In the genomic region with DNA sequence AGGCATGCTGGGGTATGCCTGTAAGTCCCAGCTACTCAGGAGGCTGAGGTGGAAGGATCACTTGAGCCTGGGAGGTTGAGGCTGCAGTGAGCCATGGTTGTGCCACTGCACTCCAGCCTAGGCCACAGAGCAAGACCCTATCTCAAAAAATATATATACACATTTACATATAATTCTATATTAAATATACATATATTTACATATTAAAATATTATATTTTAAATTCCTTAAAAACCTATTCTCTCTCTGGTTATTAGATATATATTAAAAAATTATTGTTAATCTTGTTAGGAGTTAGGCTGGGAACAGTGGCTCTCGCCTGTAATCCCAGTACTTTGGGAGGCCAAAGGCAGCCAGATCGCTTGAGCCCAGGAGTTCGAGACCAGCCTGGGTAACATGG, we compare ENCODE assay signal across 44 cellular contexts. TPM values are rescaled to one million over a fixed set of nuclear protein-coding genes. Genes with fewer than 3 reads are reported as not detected.
"Had no signal": no experiment of that assay in that cellular context is flagged by ENCODE, and none has a peak within 500 bp of the region (broad histone marks: within the 10 kb centered on the region; RNA-seq: fewer than 3 reads in every experiment).

No MANE protein-coding gene starts in this region.

- ATAC-seq: activated naive CD4-positive, alpha-beta T cell treated with anti-CD3 and anti-CD28 coated beads, Interleukin-2, amount 50 U/mL, for 72 hours; activated naive CD8-positive, alpha-beta T cell treated with anti-CD3 and anti-CD28 coated beads, Interleukin-2, amount 50 U/mL, for 24 hours; activated T-cell treated with anti-CD3 and anti-CD28 coated beads, Interleukin-2, amount 50 U/mL, for 4 hours; activated T-cell treated with anti-CD3 and anti-CD28 coated beads, Interleukin-2, amount 50 U/mL, for 72 hours; activated T-helper 17 cell treated with anti-CD3 and anti-CD28 coated beads, Interleukin-2, amount 50 U/mL, for 72 hours; body of pancreas had no signal

- H3K36me3 ChIP-seq: adrenal gland, brain microvascular endothelial cell, breast epithelium had no signal

- H3K4me3 Mint-ChIP-seq: activated naive CD4-positive, alpha-beta T cell treated with anti-CD3 and anti-CD28 coated beads for 36 hours; activated naive CD4-positive, alpha-beta T cell treated with anti-CD3 and anti-CD28 coated beads, Interleukin-2, amount 10 ng/mL, durations not matched to agents 7 days and 5 days; activated naive CD4-positive, alpha-beta T cell treated with anti-CD3 and anti-CD28 coated beads, Interleukin-2, amount 50 U/mL, for 24 hours; activated naive CD8-positive, alpha-beta T cell; activated naive CD8-positive, alpha-beta T cell treated with anti-CD3 and anti-CD28 coated beads for 36 hours; activated naive CD8-positive, alpha-beta T cell treated with anti-CD3 and anti-CD28 coated beads, Interleukin-2, amount 10 ng/mL, durations not matched to agents 7 days and 5 days; activated naive CD8-positive, alpha-beta T cell treated with anti-CD3 and anti-CD28 coated beads, Interleukin-2, amount 50 U/mL, for 24 hours; activated T-cell treated with anti-CD3 and anti-CD28 coated beads, Interleukin-2, amount 50 U/mL, for 24 hours; activated T-cell treated with anti-CD3 and anti-CD28 coated beads, Interleukin-2, amount 50 U/mL, for 4 hours; activated T-cell treated with anti-CD3 and anti-CD28 coated beads, Interleukin-2, amount 50 U/mL, for 72 hours; activated T-helper 1 cell treated with anti-CD3 and anti-CD28 coated beads, Interleukin-12 subunit alpha, Interleukin-12 subunit beta, Interleukin-2, Interleukin-4 antibody, amounts not matched to agents 30 ng/mL and 10 ng/mL and 1 ng/mL, durations not matched to agents 14 hours and 24 hours and 36 hours; activated T-helper 17 cell treated with anti-CD3 and anti-CD28 coated beads, Interleukin-2, amount 50 U/mL, for 72 hours; brain; central memory CD8-positive, alpha-beta T cell had no signal

- H3K27ac ChIP-seq: adrenal gland, ascending aorta, body of pancreas, brain microvascular endothelial cell, breast epithelium, cardiac muscle cell had no signal

- H3K4me1 Mint-ChIP-seq: activated naive CD4-positive, alpha-beta T cell treated with anti-CD3 and anti-CD28 coated beads, Interleukin-2, amount 10 ng/mL, durations not matched to agents 7 days and 5 days had no signal

- H3K9me3 ChIP-seq: adrenal gland, ascending aorta, body of pancreas, breast epithelium had no signal

- H3K4me1 ChIP-seq: adrenal gland, ascending aorta, body of pancreas, breast epithelium had no signal

- H3K27ac Mint-ChIP-seq: activated naive CD4-positive, alpha-beta T cell treated with anti-CD3 and anti-CD28 coated beads for 36 hours; activated naive CD4-positive, alpha-beta T cell treated with anti-CD3 and anti-CD28 coated beads, Interleukin-2, amount 10 ng/mL, durations not matched to agents 7 days and 5 days; activated naive CD4-positive, alpha-beta T cell treated with anti-CD3 and anti-CD28 coated beads, Interleukin-2, amount 50 U/mL, for 24 hours; activated naive CD8-positive, alpha-beta T cell; activated naive CD8-positive, alpha-beta T cell treated with anti-CD3 and anti-CD28 coated beads for 36 hours; activated naive CD8-positive, alpha-beta T cell treated with anti-CD3 and anti-CD28 coated beads, Interleukin-2, amount 10 ng/mL, durations not matched to agents 7 days and 5 days; activated naive CD8-positive, alpha-beta T cell treated with anti-CD3 and anti-CD28 coated beads, Interleukin-2, amount 50 U/mL, for 24 hours; activated T-cell treated with anti-CD3 and anti-CD28 coated beads, Interleukin-2, amount 50 U/mL, for 24 hours; activated T-cell treated with anti-CD3 and anti-CD28 coated beads, Interleukin-2, amount 50 U/mL, for 72 hours; activated T-helper 1 cell treated with anti-CD3 and anti-CD28 coated beads, Interleukin-12 subunit alpha, Interleukin-12 subunit beta, Interleukin-2, Interleukin-4 antibody, amounts not matched to agents 30 ng/mL and 10 ng/mL and 1 ng/mL, durations not matched to agents 14 hours and 24 hours and 36 hours; activated T-helper 17 cell treated with anti-CD3 and anti-CD28 coated beads, Interleukin-2, amount 50 U/mL, for 72 hours; activated T-helper 2 cell treated with anti-CD3 and anti-CD28 coated beads, Interferon-gamma antibody, Interleukin-2, Interleukin-4, amounts not matched to agents 10 μg/mL and 5 μg/mL and 100 μg/mL, durations not matched to agents 14 hours and 24 hours and 36 hours; brain had no signal

- H3K9me3 Mint-ChIP-seq: activated naive CD4-positive, alpha-beta T cell treated with anti-CD3 and anti-CD28 coated beads for 36 hours; activated naive CD4-positive, alpha-beta T cell treated with anti-CD3 and anti-CD28 coated beads, Interleukin-2, amount 10 ng/mL, durations not matched to agents 7 days and 5 days; activated naive CD4-positive, alpha-beta T cell treated with anti-CD3 and anti-CD28 coated beads, Interleukin-2, amount 50 U/mL, for 24 hours; activated naive CD4-positive, alpha-beta T cell treated with anti-CD3 and anti-CD28 coated beads, Interleukin-2, amount 50 U/mL, for 72 hours; activated naive CD8-positive, alpha-beta T cell treated with anti-CD3 and anti-CD28 coated beads for 36 hours; activated naive CD8-positive, alpha-beta T cell treated with anti-CD3 and anti-CD28 coated beads, Interleukin-2, amount 10 ng/mL, durations not matched to agents 7 days and 5 days; activated naive CD8-positive, alpha-beta T cell treated with anti-CD3 and anti-CD28 coated beads, Interleukin-2, amount 50 U/mL, for 24 hours; activated T-cell treated with anti-CD3 and anti-CD28 coated beads, Interleukin-2, amount 50 U/mL, for 24 hours; activated T-cell treated with anti-CD3 and anti-CD28 coated beads, Interleukin-2, amount 50 U/mL, for 4 hours; activated T-cell treated with anti-CD3 and anti-CD28 coated beads, Interleukin-2, amount 50 U/mL, for 72 hours; activated T-helper 1 cell treated with anti-CD3 and anti-CD28 coated beads, Interleukin-12 subunit alpha, Interleukin-12 subunit beta, Interleukin-2, Interleukin-4 antibody, amounts not matched to agents 30 ng/mL and 10 ng/mL and 1 ng/mL, durations not matched to agents 14 hours and 24 hours and 36 hours; activated T-helper 17 cell treated with anti-CD3 and anti-CD28 coated beads, Interleukin-2, amount 50 U/mL, for 72 hours; activated T-helper 2 cell treated with anti-CD3 and anti-CD28 coated beads, Interferon-gamma antibody, Interleukin-2, Interleukin-4, amounts not matched to agents 10 μg/mL and 5 μg/mL and 100 μg/mL, durations not matched to agents 14 hours and 24 hours and 36 hours; central memory CD8-positive, alpha-beta T cell had no signal

- H3K27me3 ChIP-seq: adrenal gland, ascending aorta, body of pancreas, brain microvascular endothelial cell, breast epithelium, cardiac muscle cell had no signal

- H3K4me3 ChIP-seq: adrenal gland, ascending aorta, body of pancreas, breast epithelium, cardiac muscle cell had no signal

- DNase-seq: activated effector memory CD4-positive, alpha-beta T cell treated with anti-CD3 and anti-CD28 coated beads, Interleukin-2, amount 50 U/mL, for 16 hours; activated effector memory CD4-positive, alpha-beta T cell treated with Interleukin-2 at 50 U/mL for 16 hours; activated gamma-delta T cell; activated gamma-delta T cell treated with Interleukin-2 at 50 U/mL for 16 hours; activated naive CD4-positive, alpha-beta T cell; activated naive CD4-positive, alpha-beta T cell treated with anti-CD3 and anti-CD28 coated beads for 36 hours; activated naive CD4-positive, alpha-beta T cell treated with anti-CD3 and anti-CD28 coated beads, Interleukin-2, amount 10 ng/mL, durations not matched to agents 7 days and 5 days; activated naive CD4-positive, alpha-beta T cell treated with anti-CD3 and anti-CD28 coated beads, Interleukin-2, amount 50 U/mL, for 16 hours; activated naive CD4-positive, alpha-beta T cell treated with Interleukin-2 at 50 U/mL for 16 hours; activated naive CD8-positive, alpha-beta T cell treated with anti-CD3 and anti-CD28 coated beads for 36 hours; activated naive CD8-positive, alpha-beta T cell treated with anti-CD3 and anti-CD28 coated beads, Interleukin-2, amount 10 ng/mL, durations not matched to agents 7 days and 5 days; activated naive CD8-positive, alpha-beta T cell treated with anti-CD3 and anti-CD28 coated beads, Interleukin-2, amount 50 U/mL, for 24 hours; activated T-cell treated with anti-CD3 and anti-CD28 coated beads, Interleukin-2, amount 50 U/mL, for 1 hour; activated T-cell treated with anti-CD3 and anti-CD28 coated beads, Interleukin-2, amount 50 U/mL, for 24 hours; activated T-cell treated with anti-CD3 and anti-CD28 coated beads, Interleukin-2, amount 50 U/mL, for 4 hours; activated T-cell treated with anti-CD3 and anti-CD28 coated beads, Interleukin-2, amount 50 U/mL, for 48 hours; activated T-cell treated with anti-CD3 and anti-CD28 coated beads, Interleukin-2, amount 50 U/mL, for 72 hours; adrenal gland; amniotic stem cell; amygdala; anterior cingulate cortex; aorta; body of pancreas; brain microvascular endothelial cell; caudate nucleus; central memory CD4-positive, alpha-beta T cell; cerebellar nuclear complex had no signal

- H3K27me3 Mint-ChIP-seq: activated naive CD4-positive, alpha-beta T cell treated with anti-CD3 and anti-CD28 coated beads, Interleukin-2, amount 10 ng/mL, durations not matched to agents 7 days and 5 days; activated naive CD4-positive, alpha-beta T cell treated with anti-CD3 and anti-CD28 coated beads, Interleukin-2, amount 50 U/mL, for 24 hours; activated naive CD8-positive, alpha-beta T cell; activated naive CD8-positive, alpha-beta T cell treated with anti-CD3 and anti-CD28 coated beads for 36 hours; activated naive CD8-positive, alpha-beta T cell treated with anti-CD3 and anti-CD28 coated beads, Interleukin-2, amount 10 ng/mL, durations not matched to agents 7 days and 5 days; activated naive CD8-positive, alpha-beta T cell treated with anti-CD3 and anti-CD28 coated beads, Interleukin-2, amount 50 U/mL, for 24 hours; activated T-cell treated with anti-CD3 and anti-CD28 coated beads, Interleukin-2, amount 50 U/mL, for 24 hours; activated T-helper 17 cell treated with anti-CD3 and anti-CD28 coated beads, Interleukin-2, amount 50 U/mL, for 72 hours; brain; central memory CD8-positive, alpha-beta T cell had no signal

RNA-seq across cellular contexts. Expression of a gene that starts 58.4 kb away (rescaled TPM):
- total RNA-seq: activated naive CD4-positive, alpha-beta T cell treated with anti-CD3 and anti-CD28 coated beads for 36 hours; activated naive CD4-positive, alpha-beta T cell treated with anti-CD3 and anti-CD28 coated beads, Interleukin-2, amount 50 U/mL, for 72 hours; activated naive CD8-positive, alpha-beta T cell treated with anti-CD3 and anti-CD28 coated beads for 36 hours; activated naive CD8-positive, alpha-beta T cell treated with anti-CD3 and anti-CD28 coated beads, Interleukin-2, amount 10 ng/mL, durations not matched to agents 7 days and 5 days; activated T-cell treated with anti-CD3 and anti-CD28 coated beads, Interleukin-2, amount 50 U/mL, for 4 hours; activated T-cell treated with anti-CD3 and anti-CD28 coated beads, Interleukin-2, amount 50 U/mL, for 72 hours; activated T-helper 1 cell treated with anti-CD3 and anti-CD28 coated beads, Interleukin-12 subunit alpha, Interleukin-12 subunit beta, Interleukin-2, Interleukin-4 antibody, amounts not matched to agents 30 ng/mL and 10 ng/mL and 1 ng/mL, durations not matched to agents 14 hours and 24 hours and 36 hours; activated T-helper 17 cell treated with anti-CD3 and anti-CD28 coated beads, Interleukin-2, amount 50 U/mL, for 72 hours; activated T-helper 2 cell treated with anti-CD3 and anti-CD28 coated beads, Interferon-gamma antibody, Interleukin-2, Interleukin-4, amounts not matched to agents 10 μg/mL and 5 μg/mL and 100 μg/mL, durations not matched to agents 14 hours and 24 hours and 36 hours; adrenal gland; aorta; ascending aorta; astrocyte; body of pancreas; breast epithelium; bronchial epithelial cell; cardiac muscle cell; cardiac septum; cerebellum; chondrocyte had no signal
- polyA plus RNA-seq: adipose tissue, adrenal gland, aorta, cardiac muscle cell had no signal
